ENCODE assay signal across 8 cellular contexts in the genomic region with DNA sequence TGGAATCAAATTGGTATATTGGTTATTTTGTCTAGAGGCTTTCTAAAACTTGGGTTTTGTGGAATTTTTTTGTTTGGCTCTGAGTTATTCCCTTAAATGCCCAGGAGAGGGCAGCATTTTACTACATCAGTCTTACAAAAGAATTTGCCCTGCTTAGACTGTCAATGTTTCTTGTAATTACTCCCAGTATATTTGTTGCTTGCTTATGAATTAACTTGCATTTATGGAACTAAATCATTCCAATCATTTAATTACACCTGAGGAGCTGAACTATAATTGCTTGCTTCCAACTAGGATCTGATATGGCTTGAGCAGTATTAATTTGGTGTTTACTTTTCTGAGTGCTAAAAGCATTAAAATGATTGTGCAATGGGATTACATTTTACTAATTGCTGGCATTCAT. TPM values are rescaled to one million over a fixed set of nuclear protein-coding genes. Genes with fewer than 3 reads are reported as not detected.
DNase-seq lines count a peak whose midpoint lies in the region; ATAC-seq and TF ChIP-seq lines count a peak whose summit lies in the region.

No MANE protein-coding gene starts in this region.

- intact Hi-C loops in left ventricle myocardium inferior (cut with micrococcal nuclease), result loop anchor here (5.0 kb wide), 1 partner anchor 626 kb away; no protein-coding TSS in a partner anchor
- intact Hi-C loops in Right ventricle myocardium inferior (cut with DNase I), result loop anchor here (2.0 kb wide), 1 partner anchor 626 kb away; no protein-coding TSS in a partner anchor

- peak; percentile 84 for TF ChIP-seq CTCF in left ventricle myocardium inferior (IDR thresholded peaks at IDR 0.05; ENCODE audit: borderline replicate concordance)

- H3K27me3 ChIP-seq in left ventricle myocardium inferior (ENCODE audit: low read depth), result no peaks in the 10 kb centered on the region

- H3K4me3 ChIP-seq in left ventricle myocardium inferior (no peak overlapping the region), skeletal muscle cell (ENCODE audit: low read depth, low read length) (no peak overlapping the region)

- H3K4me1 ChIP-seq in left ventricle myocardium inferior, result no peaks in the 10 kb centered on the region

- DNase-seq in left ventricle myocardium inferior (no peak), Right ventricle myocardium inferior (ENCODE audit: missing footprints) (no peak), NAMALWA (ENCODE audit: low spot score) (peak; percentile 31), SK-MEL-5 (ENCODE audit: low read depth, low spot score) (peak; percentile 54), foreskin melanocyte (peak; percentile 15), skeletal muscle cell (ENCODE audit: low read depth) (peak; percentile 16), NCI-H128 (lab: John Stamatoyannopoulos, UW; ENCODE audit: unreplicated experiment) (no peak), UCSD-AML1 (lab: John Stamatoyannopoulos, UW; ENCODE audit: unreplicated experiment) (no peak)

- in situ Hi-C loops in SK-MEL-5 (cut with HindIII; ENCODE audit: low pct_unique_long_range_greater_than_20kb, low sequenced_read_pairs), result no loop called here

- no peaks in the 10 kb centered on the region for H3K9me3 ChIP-seq in left ventricle myocardium inferior (replicated peaks)

- no peak for ATAC-seq in Right ventricle myocardium inferior

- H3K36me3 ChIP-seq in left ventricle myocardium inferior, result peaks cover 5% of the 10 kb centered on the region

- H3K27ac ChIP-seq in left ventricle myocardium inferior (replicated peaks), result no peak overlapping the region

RNA-seq across cellular contexts. Expression of gene MIPOL1, which starts 48.7 kb away (rescaled TPM):
- total RNA-seq in left ventricle myocardium inferior (8.9 TPM), Right ventricle myocardium inferior (7.0 TPM)
- 3.7 and 6.5 TPM in 2 replicates for total RNA-seq in SK-MEL-5 (2014; rRNA removed; shearing (Covaris generic))
- 1.2 and 3.8 TPM in 2 replicates for polyA plus RNA-seq in SK-MEL-5 (2015; cell fraction: cytosol; rRNA removed)
- 13.0 and 17.8 TPM in 2 replicates for polyA plus RNA-seq in SK-MEL-5 (2015; cell fraction: nucleus; rRNA removed)

Comparison
In these comparisons a context has a peak if more than half of its experiments do, and no peak if none do; other contexts are left out.
1. DNase-seq: peak in NAMALWA (single experiment), SK-MEL-5 (single experiment), foreskin melanocyte (single experiment) and skeletal muscle cell (single experiment); none in left ventricle myocardium inferior (single experiment), Right ventricle myocardium inferior (single experiment), NCI-H128 (single experiment) and UCSD-AML1 (single experiment).